In genomic region chr21:31604591-31605190, GRCh38 we compare ENCODE assay signal across 8 cellular contexts. TPM values are rescaled to one million over a fixed set of nuclear protein-coding genes. Genes with fewer than 3 reads are reported as not detected.
DNase-seq lines count a peak whose midpoint lies in the region; ATAC-seq, FAIRE-seq and TF ChIP-seq lines count a peak whose summit lies in the region.

No MANE protein-coding gene starts in this region.

- in situ Hi-C loops in GM12878 (cut with MboI): loop anchor here (5.0 to 10.0 kb wide), 2 partner anchors 507 to 1260 kb away; partner anchors contain the start of gene KRTAP23-1

- DNase-seq in DMS114 treated with DMSO at 0.1 percent for 48 hours (lab: John Stamatoyannopoulos, UW; ENCODE audit: unreplicated experiment) (peak; percentile 44), HCT116 (ENCODE audit: low read depth, low spot score) (peak; percentile 45), NCI-H2081 (lab: John Stamatoyannopoulos, UW) (peak; percentile 76 to 79), GM12878 (ENCODE audit: low read depth, low spot score) (peak; percentile 19), iPS DF 6.9 (ENCODE audit: low read depth, low spot score) (peak; percentile 52)
- peak; percentile 40 to 66 for DNase-seq in stimulated activated CD4-positive, alpha-beta T cell treated with anti-CD3 and anti-CD28 coated beads, Interleukin-12 subunit alpha, Interleukin-12 subunit beta, amount 100 ng/mL, for 24 hours (ENCODE audit: low read depth in 2 of 2)

- no peak overlapping the region for H2AFZ ChIP-seq in HCT116 (ENCODE audit: low read depth, low read length, poor library complexity, severe bottlenecking)
- H2AFZ ChIP-seq in GM12878 (ENCODE audit: control insufficient read depth, low read depth, low read length): no peak overlapping the region

- H3K36me3 ChIP-seq in HCT116 (ENCODE audit: control insufficient read depth in 1 of 2, insufficient read depth in 2 of 2, low read length in 2 of 2): no peaks in the 10 kb centered on the region
- H3K36me3 ChIP-seq in GM12878 (ENCODE audit: control insufficient read depth in 2 of 2, insufficient read depth in 2 of 2, low read length in 1 of 2): no peaks in the 10 kb centered on the region
- no peaks in the 10 kb centered on the region for H3K36me3 ChIP-seq in iPS DF 6.9 (ENCODE audit: control insufficient read depth, insufficient read depth, low read length)

- no TSS peak for BruUV-seq in HCT116 (replicated peaks; lab: Mats Ljungman, UMichigan)
- no TSS peak for BruUV-seq in GM12878 (replicated peaks; lab: Mats Ljungman, UMichigan)

- POLR2A ChIA-PET in HCT116 (lab: Charles Lee): no interaction called here
- POLR2A ChIA-PET in GM12878 (lab: Charles Lee): no interaction called here

- intact Hi-C loops in HCT116 (cut with micrococcal nuclease) (loop anchor here (1.0 to 5.0 kb wide), 3 partner anchors 406 to 506 kb away; no protein-coding TSS in a partner anchor), GM12878 (cut with micrococcal nuclease; ENCODE audit: unreplicated experiment) (loop anchor here (1.0 kb wide), 2 partner anchors 406 to 506 kb away; no protein-coding TSS in a partner anchor)

- TF ChIP-seq RAD21 in HCT116 (IDR thresholded peaks at IDR 0.05; ENCODE audit: low read depth) (peak; percentile 89), GM12878 (IDR thresholded peaks at IDR 0.05; ENCODE audit: insufficient read depth, low read depth, low read length) (peak; percentile 87)

- peak; percentile 92 for ATAC-seq in HCT116
- peak; percentile 94 for ATAC-seq in GM12878
- ATAC-seq in HG03139 (IDR thresholded peaks at IDR 0.05; ENCODE audit: unreplicated experiment): no peak

- RAD21 ChIA-PET in HCT116 (lab: Charles Lee; ENCODE audit: low non-redundant PET in 1 of 2, low total read pairs in 2 of 2, uncharacterized antibody in 2 of 2, unreplicated experiment in 2 of 2) (no interaction called here), GM12878 (lab: Charles Lee; ENCODE audit: unreplicated experiment) (interaction anchor here (0.7 to 1.6 kb wide), 5 partner anchors 50 to 506 kb away, joined by 3 to 6 read pairs (median 3); no protein-coding TSS in a partner anchor)

- H3K4me3 ChIP-seq in HCT116 (replicated peaks in 1 of 2; ENCODE audit: low read depth in 1 of 2, low read length in 2 of 2): no peak overlapping the region
- H3K4me3 ChIP-seq in GM12878: no peak overlapping the region
- H3K4me3 ChIP-seq in iPS DF 6.9 (ENCODE audit: low read length): no peak overlapping the region

- H3K9me3 ChIP-seq in HCT116 (ENCODE audit: control insufficient read depth in 1 of 2, insufficient read depth in 1 of 2, low read depth in 1 of 2, low read length in 2 of 2): no peaks in the 10 kb centered on the region
- H3K9me3 ChIP-seq in GM12878 (replicated peaks; ENCODE audit: control insufficient read depth, insufficient read depth, low read length): no peaks in the 10 kb centered on the region
- H3K9me3 ChIP-seq in iPS DF 6.9 (ENCODE audit: control insufficient read depth, insufficient read depth, low read length): no peaks in the 10 kb centered on the region

- H4K20me1 ChIP-seq in HCT116 (ENCODE audit: insufficient read depth) (no peaks in the 10 kb centered on the region), GM12878 (ENCODE audit: control insufficient read depth, insufficient read depth) (no peaks in the 10 kb centered on the region)

- TF ChIP-seq POLR2A in HCT116 (IDR thresholded peaks at IDR 0.05; ENCODE audit: borderline replicate concordance, extremely low read depth, insufficient read depth, insufficient read length): no peak
- TF ChIP-seq POLR2A in GM12878 (IDR thresholded peaks at IDR 0.05; ENCODE audit: low read depth, low read length): no peak

- no peak for TF ChIP-seq EP300 in GM12878 (IDR thresholded peaks at IDR 0.05; ENCODE audit: borderline replicate concordance in 1 of 2, control insufficient read depth in 1 of 2, low read depth in 2 of 2, low read length in 2 of 2)

- SMC1A ChIA-PET in GM12878 (lab: Charles Lee; ENCODE audit: uncharacterized antibody, unreplicated experiment): interaction anchor here (0.6 to 2.6 kb wide), 9 partner anchors 18 to 511 kb away, joined by 3 to 10 read pairs (median 4); no protein-coding TSS in a partner anchor

- no peaks in the 10 kb centered on the region for H3K79me2 ChIP-seq in HCT116 (ENCODE audit: insufficient read depth, low read length)
- H3K79me2 ChIP-seq in GM12878 (ENCODE audit: control insufficient read depth, insufficient read depth, low read length): no peaks in the 10 kb centered on the region

- TF ChIP-seq CTCF in HCT116 (IDR thresholded peaks at IDR 0.05 in 2 of 3, conservative IDR thresholded peaks at IDR 0.05 in 1 of 3; ENCODE audit: borderline replicate concordance in 1 of 3, insufficient read depth in 1 of 3, low read depth in 2 of 3, low read length in 2 of 3) (peak; percentile 74 to 94 (median 74)), GM12878 (IDR thresholded peaks at IDR 0.05 in 2 of 3, conservative IDR thresholded peaks at IDR 0.05 in 1 of 3; ENCODE audit: control insufficient read depth in 2 of 3, extremely low read depth in 1 of 3, insufficient read depth in 1 of 3, low read depth in 3 of 3, low read length in 3 of 3) (peak; percentile 74 to 87 (median 85))

- H3K9ac ChIP-seq in HCT116 (ENCODE audit: low read length) (no peak overlapping the region), GM12878 (ENCODE audit: control insufficient read depth, insufficient read depth, low read length) (no peak overlapping the region)

- CTCF ChIA-PET in HCT116 (lab: Charles Lee) (interaction anchor here (0.9 to 1.6 kb wide), 9 partner anchors 24 to 508 kb away, joined by 3 to 9 read pairs (median 4); no protein-coding TSS in a partner anchor), GM12878 (lab: Yijun Ruan, JAX) (interaction anchor here (0.6 to 2.7 kb wide), 18 partner anchors 18 to 508 kb away, joined by 3 to 16 read pairs (median 4); no protein-coding TSS in a partner anchor)

- FAIRE-seq in TTC549 (lab: Jason Lieb, UNC) (peak; percentile 71), GM12878 (lab: Jason Lieb, UNC) (peak; percentile 23)

- no peak overlapping the region for H3K27ac ChIP-seq in HCT116 (ENCODE audit: low read depth, low read length)
- no peak overlapping the region for H3K27ac ChIP-seq in GM12878 (ENCODE audit: control insufficient read depth, insufficient read depth)
- H3K27ac ChIP-seq in iPS DF 6.9 (ENCODE audit: low read length): no peak overlapping the region

- no peaks in the 10 kb centered on the region for H3K9me2 ChIP-seq in HCT116 (ENCODE audit: insufficient read depth)

- no peaks in the 10 kb centered on the region for H3K27me3 ChIP-seq in HCT116 (ENCODE audit: insufficient read depth, low read length)
- H3K27me3 ChIP-seq in GM12878 (replicated peaks in 1 of 2; ENCODE audit: control insufficient read depth in 2 of 2, insufficient read depth in 2 of 2, low read length in 1 of 2): no peaks in the 10 kb centered on the region
- no peaks in the 10 kb centered on the region for H3K27me3 ChIP-seq in iPS DF 6.9 (ENCODE audit: control insufficient read depth, insufficient read depth, low read length)

- H3K4me1 ChIP-seq in HCT116 (ENCODE audit: control insufficient read depth in 1 of 2, insufficient read depth in 2 of 2, low read length in 2 of 2) (peaks cover 8 to 10% of the 10 kb centered on the region in 2 experiments; a peak in 3 of 4 replicates), GM12878 (ENCODE audit: control insufficient read depth, insufficient read depth, low read length) (no peaks in the 10 kb centered on the region), iPS DF 6.9 (ENCODE audit: control insufficient read depth, insufficient read depth, low read length) (no peaks in the 10 kb centered on the region)

- WGBS in GM12878 (ENCODE audit: insufficient coverage, insufficient replicate concordance, low lambda C conversion rate, missing lambda C conversion rate): 26% methylated on average over 11 of the region's 11 CpGs
- WGBS in iPS DF 6.9 (ENCODE audit: insufficient coverage, insufficient read length): no CpG with 5 or more reads among the region's 11 CpGs

- no peak overlapping the region for H3K4me2 ChIP-seq in HCT116 (ENCODE audit: low read length)
- H3K4me2 ChIP-seq in GM12878 (ENCODE audit: control insufficient read depth, insufficient read depth): no peak overlapping the region

TF ChIP-seq in HCT116, 20 proteins besides CTCF, POLR2A, EP300 and RAD21 (continues in another document):
- TF ChIP-seq ZFX (IDR thresholded peaks at IDR 0.05): no peak
- no peak for TF ChIP-seq POLR2AphosphoS5 (IDR thresholded peaks at IDR 0.05; ENCODE audit: low read depth, low read length)
- no peak for TF ChIP-seq CBX3 (IDR thresholded peaks at IDR 0.05; ENCODE audit: low read depth)

TF ChIP-seq in GM12878, 131 proteins besides CTCF, POLR2A, EP300 and RAD21 (continues in another document):
- TF ChIP-seq, protein P1, sequence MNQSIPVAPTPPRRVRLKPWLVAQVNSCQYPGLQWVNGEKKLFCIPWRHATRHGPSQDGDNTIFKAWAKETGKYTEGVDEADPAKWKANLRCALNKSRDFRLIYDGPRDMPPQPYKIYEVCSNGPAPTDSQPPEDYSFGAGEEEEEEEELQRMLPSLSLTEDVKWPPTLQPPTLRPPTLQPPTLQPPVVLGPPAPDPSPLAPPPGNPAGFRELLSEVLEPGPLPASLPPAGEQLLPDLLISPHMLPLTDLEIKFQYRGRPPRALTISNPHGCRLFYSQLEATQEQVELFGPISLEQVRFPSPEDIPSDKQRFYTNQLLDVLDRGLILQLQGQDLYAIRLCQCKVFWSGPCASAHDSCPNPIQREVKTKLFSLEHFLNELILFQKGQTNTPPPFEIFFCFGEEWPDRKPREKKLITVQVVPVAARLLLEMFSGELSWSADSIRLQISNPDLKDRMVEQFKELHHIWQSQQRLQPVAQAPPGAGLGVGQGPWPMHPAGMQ (IDR thresholded peaks at IDR 0.05; ENCODE audit: borderline replicate concordance): no peak
- no peak for TF ChIP-seq SRF (IDR thresholded peaks at IDR 0.05; ENCODE audit: low read depth in 2 of 2, low read length in 2 of 2)

RNA-seq across cellular contexts. Expression of gene SOD1, which starts 54.8 kb away (rescaled TPM):
- 419 TPM for total RNA-seq in HCT116 (2021; ENCODE audit: unreplicated experiment)
- 378 and 383 TPM in 2 replicates for polyA plus RNA-seq in HCT116 (2012)
- 23.7 and 26.1 TPM in 2 replicates for total RNA-seq in GM12878 (2013; cell fraction: nucleolus; rRNA removed)
- total RNA-seq in GM12878 (2014; rRNA removed): 171 and 193 TPM in 2 replicates
- total RNA-seq in GM12878 (2014; rRNA removed; fragmentation: Illumina TruSeq; extraction: Trizol): 265 and 275 TPM in 2 replicates
- 213 and 226 TPM in 2 replicates for total RNA-seq in GM12878 (2021)
- polyA plus RNA-seq in GM12878 (2011; ENCODE audit: low read depth): 241 TPM
- polyA plus RNA-seq in GM12878 (2011; rRNA removed): 352 and 405 TPM in 2 replicates
- 251 and 259 TPM in 2 replicates for polyA plus RNA-seq in GM12878 (2011; cell fraction: cytosol; rRNA removed)
- 152 and 159 TPM in 2 replicates for polyA plus RNA-seq in GM12878 (2011; cell fraction: nucleus; rRNA removed)
- 188 and 198 TPM in 2 replicates for polyA plus RNA-seq in GM12878 (2012)
- polyA plus RNA-seq in GM12878 (2014; fragmentation: Illumina TruSeq; extraction: Trizol): 242 and 261 TPM in 2 replicates
- 100 to 1,000 TPM; 655 to 710 TPM for polyA plus RNA-seq in GM12878 (2014; fragmentation: Nextera tagmentation; extraction: Ambion mirVana)
- 205 and 220 TPM in 2 replicates for polyA plus RNA-seq in GM12878 (2014; rRNA removed)
- 100 to 1,000 TPM; 473 to 502 TPM for polyA plus RNA-seq in GM12878 (2016; fragmentation: Nextera tagmentation; extraction: Ambion mirVana)
- polyA minus RNA-seq in GM12878 (2011; rRNA and poly(A)+ RNA removed): 145 and 174 TPM in 2 replicates
- 136 and 143 TPM in 2 replicates for polyA minus RNA-seq in GM12878 (2011; cell fraction: cytosol; rRNA and poly(A)+ RNA removed)
- polyA minus RNA-seq in GM12878 (2011; cell fraction: nucleus; rRNA and poly(A)+ RNA removed): 21.4 and 34.0 TPM in 2 replicates

Comparison
In these comparisons a context has a peak if more than half of its experiments do, and no peak if none do; other contexts are left out.
1. DNase-seq: peak in every context shown above with its lines; median percentile 78 in NCI-H2081; 53 in stimulated activated CD4-positive, alpha-beta T cell treated with anti-CD3 and anti-CD28 coated beads, Interleukin-12 subunit alpha, Interleukin-12 subunit beta, amount 100 ng/mL, for 24 hours; 52 in iPS DF 6.9; 45 in HCT116; 44 in DMS114 treated with DMSO at 0.1 percent for 48 hours; 19 in GM12878.